8 cellular contexts compared by ENCODE assay signal in genomic region chr5:472076-472655, GRCh38. TPM values are rescaled to one million over a fixed set of nuclear protein-coding genes. Genes with fewer than 3 reads are reported as not detected.
DNase-seq lines count a peak whose midpoint lies in the region; ATAC-seq and TF ChIP-seq lines count a peak whose summit lies in the region.

No MANE protein-coding gene starts in this region.

- H3K4me3 Mint-ChIP-seq in osteocyte (ENCODE audit: unreplicated experiment), result peak overlapping the region; percentile 75

- no peaks in the 10 kb centered on the region for H3K27me3 Mint-ChIP-seq in osteocyte (ENCODE audit: unreplicated experiment)

- TF ChIP-seq CTCF in AG04449 (IDR thresholded peaks at IDR 0.05; ENCODE audit: insufficient read depth, low read length, missing control alignments), result no peak
- TF ChIP-seq CTCF in WERI-Rb-1 (IDR thresholded peaks at IDR 0.05; ENCODE audit: low read depth, low read length), result no peak
- no peak for TF ChIP-seq CTCF in fibroblast of villous mesenchyme (IDR thresholded peaks at IDR 0.05; ENCODE audit: insufficient read depth, low read depth, low read length)
- TF ChIP-seq CTCF in osteocyte (IDR thresholded peaks at IDR 0.05), result no peak

- no peaks in the 10 kb centered on the region for H3K9me3 ChIP-seq in WERI-Rb-1 (ENCODE audit: severe bottlenecking)

- peaks cover 34% of the 10 kb centered on the region for H3K36me3 ChIP-seq in WERI-Rb-1

- CTCF ChIA-PET in AG04449 (lab: Yijun Ruan, JAX), result interaction anchor here (1.3 to 3.4 kb wide), 3 partner anchors 21 to 156 kb away, joined by 4 to 17 read pairs (median 10); no protein-coding TSS in a partner anchor

- no peak for DNase-seq in AG04449 (ENCODE audit: low read depth, low spot score)
- DNase-seq in WERI-Rb-1, result peak; percentile 45
- DNase-seq in fibroblast of villous mesenchyme (ENCODE audit: low read depth), result peak; percentile 7
- no peak for DNase-seq in osteocyte (ENCODE audit: extremely low spot score, unreplicated experiment)
- no peak for DNase-seq in hepatic stellate cell (ENCODE audit: low spot score)
- DNase-seq in foreskin melanocyte, result no peak

- peaks cover 19% of the 10 kb centered on the region for H3K4me1 Mint-ChIP-seq in osteocyte (ENCODE audit: unreplicated experiment)

- peak overlapping the region; percentile 71 for H3K27ac Mint-ChIP-seq in osteocyte (ENCODE audit: unreplicated experiment)

- H3K27ac ChIP-seq in WERI-Rb-1, result peak overlapping the region; percentile 98

- H3K9me3 Mint-ChIP-seq in osteocyte (ENCODE audit: unreplicated experiment), result no peaks in the 10 kb centered on the region

- H3K4me3 ChIP-seq in AG04449 (ENCODE audit: low read depth, low read length) (peak overlapping the region; percentile 71), WERI-Rb-1 (ENCODE audit: low read depth, low read length) (peak overlapping the region; percentile 93), fibroblast of villous mesenchyme (ENCODE audit: low read depth, low read length) (peak overlapping the region; percentile 75)

- ATAC-seq in GM18868 (IDR thresholded peaks at IDR 0.05; ENCODE audit: unreplicated experiment), result peak; percentile 6
- peak; percentile 2 for ATAC-seq in HG03108 (IDR thresholded peaks at IDR 0.05; ENCODE audit: unreplicated experiment)

- H3K27me3 ChIP-seq in WERI-Rb-1 (ENCODE audit: insufficient read depth, low read depth, severe bottlenecking), result peaks cover 20% of the 10 kb centered on the region

- H3K36me3 Mint-ChIP-seq in osteocyte (ENCODE audit: unreplicated experiment), result peaks cover 4% of the 10 kb centered on the region

- POLR2A ChIA-PET in AG04449 (lab: Yijun Ruan, JAX), result interaction anchor here (0.6 to 1.0 kb wide), 3 partner anchors 22 to 155 kb away, joined by 3 read pairs; no protein-coding TSS in a partner anchor

RNA-seq across cellular contexts. Expression of gene EXOC3, which starts 29.2 kb away (rescaled TPM):
- total RNA-seq in fibroblast of villous mesenchyme, result 31.2 and 32.4 TPM in 2 replicates
- 70.0 and 81.4 TPM in 2 replicates for total RNA-seq in osteocyte

RNA-seq across cellular contexts. Expression of gene SLC9A3, which starts 52.1 kb away (rescaled TPM):
- total RNA-seq in fibroblast of villous mesenchyme, result 0.86 and 0.97 TPM in 2 replicates
- 1.2 and 1.7 TPM in 2 replicates for total RNA-seq in osteocyte

Comparison
In these comparisons a context has a peak if more than half of its experiments do, and no peak if none do; other contexts are left out.
1. DNase-seq: peak in WERI-Rb-1 (single experiment) and fibroblast of villous mesenchyme (single experiment); none in AG04449 (single experiment), osteocyte (single experiment), hepatic stellate cell (single experiment) and foreskin melanocyte (single experiment).
2. Peak in every context shown above with its lines, with median percentiles within 50 percentile points of each other: H3K4me3 ChIP-seq.